Comparison of ENCODE assay signal across 15 cellular contexts in the genomic region with DNA sequence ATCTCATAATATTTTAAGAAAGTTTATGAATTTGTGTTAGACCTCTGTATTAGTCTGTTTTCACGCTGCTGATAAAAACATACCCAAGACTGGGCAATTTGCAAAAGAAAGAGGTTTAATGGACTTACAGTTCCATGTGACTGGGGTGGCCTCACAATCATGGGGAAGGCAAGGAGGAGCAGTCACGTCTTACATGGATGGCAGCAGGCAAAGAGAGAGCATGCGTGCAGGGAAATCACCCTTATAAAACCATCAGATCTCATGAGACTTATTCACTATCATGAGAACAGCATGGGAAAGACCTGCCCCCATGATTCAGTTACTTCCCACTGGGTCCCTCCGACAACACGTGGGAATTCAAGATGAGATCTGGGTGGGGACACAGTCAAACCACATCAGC. TPM values are rescaled to one million over a fixed set of nuclear protein-coding genes. Genes with fewer than 3 reads are reported as not detected.
"Had no signal": no experiment of that assay in that cellular context is flagged by ENCODE, and none has a peak within 500 bp of the region (broad histone marks: within the 10 kb centered on the region; RNA-seq: fewer than 3 reads in every experiment).

No MANE protein-coding gene starts in this region.

RNA-seq across cellular contexts. Expression of gene ADGRG4, which starts 14.4 kb away (rescaled TPM):
- total RNA-seq: activated B cell treated with CpG ODN at 0.5 μM for 24 hours; activated CD4-positive, alpha-beta memory T cell treated with anti-CD3 and anti-CD28 coated beads for 36 hours; activated CD4-positive, alpha-beta memory T cell treated with anti-CD3 and anti-CD28 coated beads, Interleukin-2, amount 10 ng/mL, durations not matched to agents 7 days and 5 days; activated CD4-positive, alpha-beta T cell treated with anti-CD3 and anti-CD28 coated beads for 36 hours; activated CD4-positive, alpha-beta T cell treated with anti-CD3 and anti-CD28 coated beads, Interleukin-2, amount 10 ng/mL, durations not matched to agents 24 days and 14 days; activated CD4-positive, alpha-beta T cell treated with anti-CD3 and anti-CD28 coated beads, Interleukin-2, amount 10 ng/mL, durations not matched to agents 7 days and 5 days; activated CD8-positive, alpha-beta memory T cell treated with anti-CD3 and anti-CD28 coated beads for 36 hours; activated CD8-positive, alpha-beta memory T cell treated with anti-CD3 and anti-CD28 coated beads, Interleukin-2, amount 10 ng/mL, durations not matched to agents 7 days and 5 days; activated CD8-positive, alpha-beta T cell treated with anti-CD3 and anti-CD28 coated beads for 36 hours; activated CD8-positive, alpha-beta T cell treated with anti-CD3 and anti-CD28 coated beads, Interleukin-2, amount 10 ng/mL, durations not matched to agents 7 days and 5 days; T-cell; T-helper 1 cell treated with Interleukin-12 subunit alpha and Interleukin-12 subunit beta and Interleukin-4 antibody, amounts not matched to agents 30 ng/mL and 1 ng/mL, for 36 hours; T-helper 17 cell; T-helper 2 cell treated with Interferon-gamma antibody and Interleukin-4, amounts not matched to agents 100 ng/mL and 5 ng/mL, for 36 hours; WTC11 had no signal
